Comparison of ENCODE assay signal across 36 cellular contexts in the genomic region with DNA sequence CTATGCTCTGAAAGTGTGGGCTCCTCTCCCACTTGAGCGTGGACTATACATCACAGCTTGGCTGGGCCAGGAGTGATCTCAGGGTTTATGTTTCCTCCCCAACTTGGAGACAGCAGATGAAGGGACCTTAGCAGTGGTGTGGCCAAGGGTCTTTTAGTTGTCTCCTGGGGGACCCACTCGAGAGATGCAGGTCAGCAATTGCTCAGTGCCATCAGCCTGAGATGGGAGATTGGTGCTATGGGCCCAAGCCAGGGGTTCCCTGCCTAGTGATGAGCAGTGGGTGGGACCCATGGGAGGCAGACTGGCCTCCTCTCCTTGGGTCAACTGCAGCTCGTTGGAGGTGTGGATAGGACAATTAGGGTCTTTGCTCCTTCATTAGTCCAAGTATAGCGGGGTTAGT.
"Had no signal": no experiment of that assay in that cellular context is flagged by ENCODE, and none has a peak within 500 bp of the region (broad histone marks: within the 10 kb centered on the region; RNA-seq: fewer than 3 reads in every experiment).

No MANE protein-coding gene starts in this region.

- H3K27ac Mint-ChIP-seq: activated B cell treated with CpG ODN at 0.5 μM for 24 hours; activated CD4-positive, alpha-beta memory T cell treated with anti-CD3 and anti-CD28 coated beads for 36 hours; activated CD4-positive, alpha-beta T cell treated with anti-CD3 and anti-CD28 coated beads, Interleukin-2, amount 10 ng/mL, durations not matched to agents 24 days and 14 days; activated CD8-positive, alpha-beta T cell treated with anti-CD3 and anti-CD28 coated beads for 36 hours; activated naive CD4-positive, alpha-beta T cell treated with anti-CD3 and anti-CD28 coated beads for 36 hours; activated naive CD4-positive, alpha-beta T cell treated with anti-CD3 and anti-CD28 coated beads, Interleukin-2, amount 50 U/mL, for 72 hours; activated naive CD8-positive, alpha-beta T cell treated with anti-CD3 and anti-CD28 coated beads for 36 hours; activated T-cell treated with anti-CD3 and anti-CD28 coated beads, Interleukin-2, amount 50 U/mL, for 72 hours; activated T-helper 1 cell treated with anti-CD3 and anti-CD28 coated beads, Interleukin-12 subunit alpha, Interleukin-12 subunit beta, Interleukin-2, Interleukin-4 antibody, amounts not matched to agents 30 ng/mL and 10 ng/mL and 1 ng/mL, durations not matched to agents 14 hours and 24 hours and 36 hours; activated T-helper 17 cell treated with anti-CD3 and anti-CD28 coated beads, Interleukin-2, amount 50 U/mL, for 72 hours; brain; T-helper 1 cell treated with Interleukin-12 subunit alpha and Interleukin-12 subunit beta and Interleukin-4 antibody, amounts not matched to agents 30 μg/mL and 1 μg/mL, for 36 hours; T-helper 2 cell treated with Interferon-gamma antibody and Interleukin-4, amounts not matched to agents 5 μg/mL and 100 μg/mL, for 36 hours had no signal

- H3K36me3 ChIP-seq: adrenal gland, ascending aorta, cardiac muscle cell had no signal

- DNase-seq: activated B cell treated with CpG ODN at 0.5 μM for 24 hours; activated CD4-positive, alpha-beta memory T cell treated with anti-CD3 and anti-CD28 coated beads for 36 hours; activated CD4-positive, alpha-beta T cell treated with anti-CD3 and anti-CD28 coated beads for 4 hours; activated CD4-positive, alpha-beta T cell treated with anti-CD3 and anti-CD28 coated beads, Interleukin-2, amount 10 ng/mL, durations not matched to agents 24 days and 14 days; activated CD4-positive, alpha-beta T cell treated with anti-CD3 and anti-CD28 coated beads, Interleukin-2, amount 50 U/mL, for 1 hour; activated CD4-positive, alpha-beta T cell treated with anti-CD3 and anti-CD28 coated beads, Interleukin-2, amount 50 U/mL, for 4 hours; activated CD4-positive, CD25-positive, alpha-beta regulatory T cell treated with anti-CD3 and anti-CD28 coated beads, Interleukin-2, amount 50 U/mL, for 72 hours; activated CD8-positive, alpha-beta memory T cell treated with anti-CD3 and anti-CD28 coated beads, Interleukin-2, amount 50 U/mL, for 4 hours; activated CD8-positive, alpha-beta T cell treated with anti-CD3 and anti-CD28 coated beads for 36 hours; activated effector memory CD4-positive, alpha-beta T cell treated with anti-CD3 and anti-CD28 coated beads, Interleukin-2, amount 50 U/mL, for 16 hours; activated gamma-delta T cell treated with Interleukin-2 at 50 U/mL for 16 hours; activated naive CD4-positive, alpha-beta T cell; activated naive CD4-positive, alpha-beta T cell treated with anti-CD3 and anti-CD28 coated beads for 36 hours; activated naive CD4-positive, alpha-beta T cell treated with anti-CD3 and anti-CD28 coated beads, Interleukin-2, amount 50 U/mL, for 16 hours; activated naive CD8-positive, alpha-beta T cell treated with anti-CD3 and anti-CD28 coated beads for 36 hours; activated T-cell treated with anti-CD3 and anti-CD28 coated beads for 4 hours; activated T-cell treated with anti-CD3 and anti-CD28 coated beads, Interleukin-2, amount 50 U/mL, for 1 hour; activated T-cell treated with anti-CD3 and anti-CD28 coated beads, Interleukin-2, amount 50 U/mL, for 4 hours; activated T-cell treated with anti-CD3 and anti-CD28 coated beads, Interleukin-2, amount 50 U/mL, for 72 hours; adrenal gland; amniotic stem cell; caudate nucleus; cerebellar nuclear complex; T-helper 1 cell; T-helper 2 cell; T-helper 9 cell had no signal

- H3K9me3 ChIP-seq: adrenal gland, ascending aorta had no signal

- H3K4me3 Mint-ChIP-seq: activated B cell treated with CpG ODN at 0.5 μM for 24 hours; activated CD4-positive, alpha-beta memory T cell treated with anti-CD3 and anti-CD28 coated beads for 36 hours; activated CD4-positive, alpha-beta T cell treated with anti-CD3 and anti-CD28 coated beads, Interleukin-2, amount 10 ng/mL, durations not matched to agents 24 days and 14 days; activated CD8-positive, alpha-beta T cell treated with anti-CD3 and anti-CD28 coated beads for 36 hours; activated naive CD4-positive, alpha-beta T cell treated with anti-CD3 and anti-CD28 coated beads for 36 hours; activated naive CD8-positive, alpha-beta T cell treated with anti-CD3 and anti-CD28 coated beads for 36 hours; activated T-cell treated with anti-CD3 and anti-CD28 coated beads, Interleukin-2, amount 50 U/mL, for 4 hours; activated T-cell treated with anti-CD3 and anti-CD28 coated beads, Interleukin-2, amount 50 U/mL, for 72 hours; activated T-helper 1 cell treated with anti-CD3 and anti-CD28 coated beads, Interleukin-12 subunit alpha, Interleukin-12 subunit beta, Interleukin-2, Interleukin-4 antibody, amounts not matched to agents 30 ng/mL and 10 ng/mL and 1 ng/mL, durations not matched to agents 14 hours and 24 hours and 36 hours; activated T-helper 17 cell treated with anti-CD3 and anti-CD28 coated beads, Interleukin-2, amount 50 U/mL, for 72 hours; brain; central memory CD8-positive, alpha-beta T cell; T-helper 1 cell treated with Interleukin-12 subunit alpha and Interleukin-12 subunit beta and Interleukin-4 antibody, amounts not matched to agents 30 μg/mL and 1 μg/mL, for 36 hours; T-helper 2 cell treated with Interferon-gamma antibody and Interleukin-4, amounts not matched to agents 5 μg/mL and 100 μg/mL, for 36 hours had no signal

- H3K27me3 ChIP-seq: adrenal gland, ascending aorta, cardiac muscle cell had no signal

- H3K4me1 ChIP-seq: adrenal gland, ascending aorta had no signal

- H3K36me3 Mint-ChIP-seq: activated CD4-positive, alpha-beta memory T cell treated with anti-CD3 and anti-CD28 coated beads for 36 hours; activated naive CD4-positive, alpha-beta T cell treated with anti-CD3 and anti-CD28 coated beads, Interleukin-2, amount 50 U/mL, for 72 hours; activated naive CD8-positive, alpha-beta T cell treated with anti-CD3 and anti-CD28 coated beads for 36 hours; brain had no signal

- H3K4me3 ChIP-seq: adrenal gland, ascending aorta, cardiac muscle cell had no signal

- H3K27me3 Mint-ChIP-seq: activated B cell treated with CpG ODN at 0.5 μM for 24 hours; activated CD4-positive, alpha-beta memory T cell treated with anti-CD3 and anti-CD28 coated beads for 36 hours; activated CD4-positive, alpha-beta T cell treated with anti-CD3 and anti-CD28 coated beads, Interleukin-2, amount 10 ng/mL, durations not matched to agents 24 days and 14 days; activated CD8-positive, alpha-beta T cell treated with anti-CD3 and anti-CD28 coated beads for 36 hours; activated naive CD8-positive, alpha-beta T cell treated with anti-CD3 and anti-CD28 coated beads for 36 hours; activated T-helper 17 cell treated with anti-CD3 and anti-CD28 coated beads, Interleukin-2, amount 50 U/mL, for 72 hours; central memory CD8-positive, alpha-beta T cell had no signal

- H3K4me1 Mint-ChIP-seq: activated B cell treated with CpG ODN at 0.5 μM for 24 hours; activated CD4-positive, alpha-beta T cell treated with anti-CD3 and anti-CD28 coated beads, Interleukin-2, amount 10 ng/mL, durations not matched to agents 24 days and 14 days; activated naive CD8-positive, alpha-beta T cell treated with anti-CD3 and anti-CD28 coated beads for 36 hours; activated T-helper 17 cell treated with anti-CD3 and anti-CD28 coated beads, Interleukin-2, amount 50 U/mL, for 72 hours; brain; central memory CD8-positive, alpha-beta T cell had no signal

- H3K27ac ChIP-seq: adrenal gland, ascending aorta, cardiac muscle cell, VCaP had no signal

- ATAC-seq: activated CD8-positive, alpha-beta T cell treated with anti-CD3 and anti-CD28 coated beads for 36 hours; activated naive CD4-positive, alpha-beta T cell treated with anti-CD3 and anti-CD28 coated beads, Interleukin-2, amount 50 U/mL, for 72 hours; activated T-cell treated with anti-CD3 and anti-CD28 coated beads, Interleukin-2, amount 50 U/mL, for 4 hours; activated T-cell treated with anti-CD3 and anti-CD28 coated beads, Interleukin-2, amount 50 U/mL, for 72 hours; activated T-helper 17 cell treated with anti-CD3 and anti-CD28 coated beads, Interleukin-2, amount 50 U/mL, for 72 hours had no signal

- H3K9me3 Mint-ChIP-seq: activated B cell treated with CpG ODN at 0.5 μM for 24 hours; activated CD4-positive, alpha-beta memory T cell treated with anti-CD3 and anti-CD28 coated beads for 36 hours; activated CD4-positive, alpha-beta T cell treated with anti-CD3 and anti-CD28 coated beads, Interleukin-2, amount 10 ng/mL, durations not matched to agents 24 days and 14 days; activated CD8-positive, alpha-beta T cell treated with anti-CD3 and anti-CD28 coated beads for 36 hours; activated naive CD4-positive, alpha-beta T cell treated with anti-CD3 and anti-CD28 coated beads for 36 hours; activated T-helper 1 cell treated with anti-CD3 and anti-CD28 coated beads, Interleukin-12 subunit alpha, Interleukin-12 subunit beta, Interleukin-2, Interleukin-4 antibody, amounts not matched to agents 30 ng/mL and 10 ng/mL and 1 ng/mL, durations not matched to agents 14 hours and 24 hours and 36 hours; T-helper 2 cell treated with Interferon-gamma antibody and Interleukin-4, amounts not matched to agents 5 μg/mL and 100 μg/mL, for 36 hours had no signal
